In the genomic region with DNA sequence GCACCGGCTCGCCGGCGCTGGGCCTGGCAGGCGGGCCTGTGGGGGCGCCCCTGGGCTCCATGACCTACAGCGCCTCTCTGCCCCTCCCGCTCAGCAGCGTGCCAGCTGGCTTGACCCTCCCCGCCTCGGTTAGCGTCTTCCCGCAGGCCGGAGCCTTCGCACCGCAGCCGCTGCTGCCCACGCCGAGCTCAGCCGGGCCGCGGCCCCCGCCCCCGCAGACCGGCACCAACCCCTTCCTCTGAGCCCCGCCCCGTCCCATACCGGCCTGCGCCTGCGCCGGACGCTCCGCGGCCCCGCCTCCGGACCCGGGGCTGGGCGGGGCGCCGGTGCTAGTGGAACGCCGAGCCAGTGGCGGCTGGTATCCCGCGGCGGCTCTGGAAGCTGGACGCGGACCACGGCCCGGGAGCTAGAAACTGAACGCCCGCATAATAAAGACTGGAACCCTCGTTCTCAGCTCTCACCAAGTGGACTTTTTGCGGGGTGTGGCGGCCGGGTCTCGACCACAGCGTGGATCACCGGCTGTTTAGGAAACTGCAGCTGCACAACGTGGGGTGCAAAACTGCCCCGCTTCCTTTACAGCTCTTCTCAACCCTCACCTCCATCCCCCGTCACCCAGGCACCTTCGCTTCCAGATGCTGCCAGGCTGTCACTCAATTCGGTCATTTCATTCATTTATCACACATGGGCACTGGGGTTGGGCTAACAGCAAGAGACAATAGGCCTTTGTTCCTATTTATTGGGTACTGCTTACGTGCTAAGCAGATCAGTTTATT, we compare ENCODE assay signal across 1 cellular context.
TF ChIP-seq lines count a peak whose summit lies in the region.

No MANE protein-coding gene starts in this region.

TF ChIP-seq in HepG2, 621 proteins besides CTCF, POLR2A, EP300 and RAD21 (continued from another document and continues in another):
- TF ChIP-seq, protein P1, sequence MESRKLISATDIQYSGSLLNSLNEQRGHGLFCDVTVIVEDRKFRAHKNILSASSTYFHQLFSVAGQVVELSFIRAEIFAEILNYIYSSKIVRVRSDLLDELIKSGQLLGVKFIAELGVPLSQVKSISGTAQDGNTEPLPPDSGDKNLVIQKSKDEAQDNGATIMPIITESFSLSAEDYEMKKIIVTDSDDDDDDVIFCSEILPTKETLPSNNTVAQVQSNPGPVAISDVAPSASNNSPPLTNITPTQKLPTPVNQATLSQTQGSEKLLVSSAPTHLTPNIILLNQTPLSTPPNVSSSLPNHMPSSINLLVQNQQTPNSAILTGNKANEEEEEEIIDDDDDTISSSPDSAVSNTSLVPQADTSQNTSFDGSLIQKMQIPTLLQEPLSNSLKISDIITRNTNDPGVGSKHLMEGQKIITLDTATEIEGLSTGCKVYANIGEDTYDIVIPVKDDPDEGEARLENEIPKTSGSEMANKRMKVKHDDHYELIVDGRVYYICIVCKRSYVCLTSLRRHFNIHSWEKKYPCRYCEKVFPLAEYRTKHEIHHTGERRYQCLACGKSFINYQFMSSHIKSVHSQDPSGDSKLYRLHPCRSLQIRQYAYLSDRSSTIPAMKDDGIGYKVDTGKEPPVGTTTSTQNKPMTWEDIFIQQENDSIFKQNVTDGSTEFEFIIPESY (CRISPR knock-in tag; IDR thresholded peaks at IDR 0.05) = no peak
- TF ChIP-seq ZNF589 (CRISPR knock-in tag; conservative IDR thresholded peaks at IDR 0.05) (peak; percentile 48; the same call in 1 of the 2 replicates), ZNF251 (CRISPR knock-in tag; IDR thresholded peaks at IDR 0.05) (no peak), FOXO1 (CRISPR knock-in tag; IDR thresholded peaks at IDR 0.05) (0 out of 2 replicates have a peak, but pooled peaks have one; percentile 52), ZSCAN31 (CRISPR knock-in tag; IDR thresholded peaks at IDR 0.05; ENCODE audit: low read depth) (peak; percentile 93; the same call in 1 of the 2 replicates), RFXAP (CRISPR knock-in tag; IDR thresholded peaks at IDR 0.05; ENCODE audit: borderline replicate concordance) (no peak; the same call in 1 of the 2 replicates), SRF (IDR thresholded peaks at IDR 0.05; ENCODE audit: low read depth, low read length) (no peak), KDM3A (CRISPR knock-in tag; IDR thresholded peaks at IDR 0.05; ENCODE audit: low read depth) (0 out of 2 replicates have a peak, but pooled peaks have one; percentile 38), ZNF883 (CRISPR knock-in tag; IDR thresholded peaks at IDR 0.05; ENCODE audit: not compliant biosample characterization) (peak; percentile 45), SMAD9 (CRISPR knock-in tag; IDR thresholded peaks at IDR 0.05) (0 out of 2 replicates have a peak, but pooled peaks have one; percentile 2), JARID2 (CRISPR knock-in tag; IDR thresholded peaks at IDR 0.05; ENCODE audit: insufficient replicate concordance) (no peak), ERF (CRISPR knock-in tag; IDR thresholded peaks at IDR 0.05) (peak; percentile 80), SRY (CRISPR knock-in tag; IDR thresholded peaks at IDR 0.05) (peak; percentile 58), FOSL2 (CRISPR knock-in tag; IDR thresholded peaks at IDR 0.05) (no peak), MTF1 (CRISPR knock-in tag; IDR thresholded peaks at IDR 0.05) (no peak), NR1H2 (CRISPR knock-in tag; IDR thresholded peaks at IDR 0.05; ENCODE audit: borderline replicate concordance, low read depth) (no peak), ZNF687 (CRISPR knock-in tag; IDR thresholded peaks at IDR 0.05) (peak; percentile 95), NFKB2 (CRISPR knock-in tag; IDR thresholded peaks at IDR 0.05; ENCODE audit: borderline replicate concordance) (peak; percentile 51), TAF15 (IDR thresholded peaks at IDR 0.05; ENCODE audit: low read depth, low read length, poor library complexity, severe bottlenecking) (peak; percentile 74), TAF1 (CRISPR knock-in tag; IDR thresholded peaks at IDR 0.05) (peak; percentile 92), ZNF747 (CRISPR knock-in tag; IDR thresholded peaks at IDR 0.05; ENCODE audit: borderline replicate concordance) (no peak; the same call in 1 of the 2 replicates), CENPX (CRISPR knock-in tag; IDR thresholded peaks at IDR 0.05) (no peak), MYC (CRISPR knock-in tag; IDR thresholded peaks at IDR 0.05; ENCODE audit: borderline replicate concordance) (peak; percentile 72), IRF1 (CRISPR knock-in tag; IDR thresholded peaks at IDR 0.05; ENCODE audit: low read depth) (peak; percentile 35; the same call in 1 of the 2 replicates)
- TF ChIP-seq, protein P2, sequence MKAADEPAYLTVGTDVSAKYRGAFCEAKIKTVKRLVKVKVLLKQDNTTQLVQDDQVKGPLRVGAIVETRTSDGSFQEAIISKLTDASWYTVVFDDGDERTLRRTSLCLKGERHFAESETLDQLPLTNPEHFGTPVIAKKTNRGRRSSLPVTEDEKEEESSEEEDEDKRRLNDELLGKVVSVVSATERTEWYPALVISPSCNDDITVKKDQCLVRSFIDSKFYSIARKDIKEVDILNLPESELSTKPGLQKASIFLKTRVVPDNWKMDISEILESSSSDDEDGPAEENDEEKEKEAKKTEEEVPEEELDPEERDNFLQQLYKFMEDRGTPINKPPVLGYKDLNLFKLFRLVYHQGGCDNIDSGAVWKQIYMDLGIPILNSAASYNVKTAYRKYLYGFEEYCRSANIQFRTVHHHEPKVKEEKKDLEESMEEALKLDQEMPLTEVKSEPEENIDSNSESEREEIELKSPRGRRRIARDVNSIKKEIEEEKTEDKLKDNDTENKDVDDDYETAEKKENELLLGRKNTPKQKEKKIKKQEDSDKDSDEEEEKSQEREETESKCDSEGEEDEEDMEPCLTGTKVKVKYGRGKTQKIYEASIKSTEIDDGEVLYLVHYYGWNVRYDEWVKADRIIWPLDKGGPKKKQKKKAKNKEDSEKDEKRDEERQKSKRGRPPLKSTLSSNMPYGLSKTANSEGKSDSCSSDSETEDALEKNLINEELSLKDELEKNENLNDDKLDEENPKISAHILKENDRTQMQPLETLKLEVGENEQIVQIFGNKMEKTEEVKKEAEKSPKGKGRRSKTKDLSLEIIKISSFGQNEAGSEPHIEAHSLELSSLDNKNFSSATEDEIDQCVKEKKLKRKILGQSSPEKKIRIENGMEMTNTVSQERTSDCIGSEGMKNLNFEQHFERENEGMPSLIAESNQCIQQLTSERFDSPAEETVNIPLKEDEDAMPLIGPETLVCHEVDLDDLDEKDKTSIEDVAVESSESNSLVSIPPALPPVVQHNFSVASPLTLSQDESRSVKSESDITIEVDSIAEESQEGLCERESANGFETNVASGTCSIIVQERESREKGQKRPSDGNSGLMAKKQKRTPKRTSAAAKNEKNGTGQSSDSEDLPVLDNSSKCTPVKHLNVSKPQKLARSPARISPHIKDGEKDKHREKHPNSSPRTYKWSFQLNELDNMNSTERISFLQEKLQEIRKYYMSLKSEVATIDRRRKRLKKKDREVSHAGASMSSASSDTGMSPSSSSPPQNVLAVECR (CRISPR knock-in tag; IDR thresholded peaks at IDR 0.05; ENCODE audit: borderline replicate concordance) = peak; percentile 89
- TF ChIP-seq, protein P3, sequence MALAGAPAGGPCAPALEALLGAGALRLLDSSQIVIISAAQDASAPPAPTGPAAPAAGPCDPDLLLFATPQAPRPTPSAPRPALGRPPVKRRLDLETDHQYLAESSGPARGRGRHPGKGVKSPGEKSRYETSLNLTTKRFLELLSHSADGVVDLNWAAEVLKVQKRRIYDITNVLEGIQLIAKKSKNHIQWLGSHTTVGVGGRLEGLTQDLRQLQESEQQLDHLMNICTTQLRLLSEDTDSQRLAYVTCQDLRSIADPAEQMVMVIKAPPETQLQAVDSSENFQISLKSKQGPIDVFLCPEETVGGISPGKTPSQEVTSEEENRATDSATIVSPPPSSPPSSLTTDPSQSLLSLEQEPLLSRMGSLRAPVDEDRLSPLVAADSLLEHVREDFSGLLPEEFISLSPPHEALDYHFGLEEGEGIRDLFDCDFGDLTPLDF (CRISPR knock-in tag; IDR thresholded peaks at IDR 0.05) = no peak; the same call in 1 of the 2 replicates
- TF ChIP-seq, protein P4, sequence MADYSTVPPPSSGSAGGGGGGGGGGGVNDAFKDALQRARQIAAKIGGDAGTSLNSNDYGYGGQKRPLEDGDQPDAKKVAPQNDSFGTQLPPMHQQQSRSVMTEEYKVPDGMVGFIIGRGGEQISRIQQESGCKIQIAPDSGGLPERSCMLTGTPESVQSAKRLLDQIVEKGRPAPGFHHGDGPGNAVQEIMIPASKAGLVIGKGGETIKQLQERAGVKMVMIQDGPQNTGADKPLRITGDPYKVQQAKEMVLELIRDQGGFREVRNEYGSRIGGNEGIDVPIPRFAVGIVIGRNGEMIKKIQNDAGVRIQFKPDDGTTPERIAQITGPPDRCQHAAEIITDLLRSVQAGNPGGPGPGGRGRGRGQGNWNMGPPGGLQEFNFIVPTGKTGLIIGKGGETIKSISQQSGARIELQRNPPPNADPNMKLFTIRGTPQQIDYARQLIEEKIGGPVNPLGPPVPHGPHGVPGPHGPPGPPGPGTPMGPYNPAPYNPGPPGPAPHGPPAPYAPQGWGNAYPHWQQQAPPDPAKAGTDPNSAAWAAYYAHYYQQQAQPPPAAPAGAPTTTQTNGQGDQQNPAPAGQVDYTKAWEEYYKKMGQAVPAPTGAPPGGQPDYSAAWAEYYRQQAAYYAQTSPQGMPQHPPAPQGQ (CRISPR knock-in tag; IDR thresholded peaks at IDR 0.05; ENCODE audit: borderline replicate concordance) = no peak
- TF ChIP-seq, protein P5, sequence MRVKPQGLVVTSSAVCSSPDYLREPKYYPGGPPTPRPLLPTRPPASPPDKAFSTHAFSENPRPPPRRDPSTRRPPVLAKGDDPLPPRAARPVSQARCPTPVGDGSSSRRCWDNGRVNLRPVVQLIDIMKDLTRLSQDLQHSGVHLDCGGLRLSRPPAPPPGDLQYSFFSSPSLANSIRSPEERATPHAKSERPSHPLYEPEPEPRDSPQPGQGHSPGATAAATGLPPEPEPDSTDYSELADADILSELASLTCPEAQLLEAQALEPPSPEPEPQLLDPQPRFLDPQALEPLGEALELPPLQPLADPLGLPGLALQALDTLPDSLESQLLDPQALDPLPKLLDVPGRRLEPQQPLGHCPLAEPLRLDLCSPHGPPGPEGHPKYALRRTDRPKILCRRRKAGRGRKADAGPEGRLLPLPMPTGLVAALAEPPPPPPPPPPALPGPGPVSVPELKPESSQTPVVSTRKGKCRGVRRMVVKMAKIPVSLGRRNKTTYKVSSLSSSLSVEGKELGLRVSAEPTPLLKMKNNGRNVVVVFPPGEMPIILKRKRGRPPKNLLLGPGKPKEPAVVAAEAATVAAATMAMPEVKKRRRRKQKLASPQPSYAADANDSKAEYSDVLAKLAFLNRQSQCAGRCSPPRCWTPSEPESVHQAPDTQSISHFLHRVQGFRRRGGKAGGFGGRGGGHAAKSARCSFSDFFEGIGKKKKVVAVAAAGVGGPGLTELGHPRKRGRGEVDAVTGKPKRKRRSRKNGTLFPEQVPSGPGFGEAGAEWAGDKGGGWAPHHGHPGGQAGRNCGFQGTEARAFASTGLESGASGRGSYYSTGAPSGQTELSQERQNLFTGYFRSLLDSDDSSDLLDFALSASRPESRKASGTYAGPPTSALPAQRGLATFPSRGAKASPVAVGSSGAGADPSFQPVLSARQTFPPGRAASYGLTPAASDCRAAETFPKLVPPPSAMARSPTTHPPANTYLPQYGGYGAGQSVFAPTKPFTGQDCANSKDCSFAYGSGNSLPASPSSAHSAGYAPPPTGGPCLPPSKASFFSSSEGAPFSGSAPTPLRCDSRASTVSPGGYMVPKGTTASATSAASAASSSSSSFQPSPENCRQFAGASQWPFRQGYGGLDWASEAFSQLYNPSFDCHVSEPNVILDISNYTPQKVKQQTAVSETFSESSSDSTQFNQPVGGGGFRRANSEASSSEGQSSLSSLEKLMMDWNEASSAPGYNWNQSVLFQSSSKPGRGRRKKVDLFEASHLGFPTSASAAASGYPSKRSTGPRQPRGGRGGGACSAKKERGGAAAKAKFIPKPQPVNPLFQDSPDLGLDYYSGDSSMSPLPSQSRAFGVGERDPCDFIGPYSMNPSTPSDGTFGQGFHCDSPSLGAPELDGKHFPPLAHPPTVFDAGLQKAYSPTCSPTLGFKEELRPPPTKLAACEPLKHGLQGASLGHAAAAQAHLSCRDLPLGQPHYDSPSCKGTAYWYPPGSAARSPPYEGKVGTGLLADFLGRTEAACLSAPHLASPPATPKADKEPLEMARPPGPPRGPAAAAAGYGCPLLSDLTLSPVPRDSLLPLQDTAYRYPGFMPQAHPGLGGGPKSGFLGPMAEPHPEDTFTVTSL (CRISPR knock-in tag; IDR thresholded peaks at IDR 0.05; ENCODE audit: borderline replicate concordance) = no peak
- TF ChIP-seq, protein P6, sequence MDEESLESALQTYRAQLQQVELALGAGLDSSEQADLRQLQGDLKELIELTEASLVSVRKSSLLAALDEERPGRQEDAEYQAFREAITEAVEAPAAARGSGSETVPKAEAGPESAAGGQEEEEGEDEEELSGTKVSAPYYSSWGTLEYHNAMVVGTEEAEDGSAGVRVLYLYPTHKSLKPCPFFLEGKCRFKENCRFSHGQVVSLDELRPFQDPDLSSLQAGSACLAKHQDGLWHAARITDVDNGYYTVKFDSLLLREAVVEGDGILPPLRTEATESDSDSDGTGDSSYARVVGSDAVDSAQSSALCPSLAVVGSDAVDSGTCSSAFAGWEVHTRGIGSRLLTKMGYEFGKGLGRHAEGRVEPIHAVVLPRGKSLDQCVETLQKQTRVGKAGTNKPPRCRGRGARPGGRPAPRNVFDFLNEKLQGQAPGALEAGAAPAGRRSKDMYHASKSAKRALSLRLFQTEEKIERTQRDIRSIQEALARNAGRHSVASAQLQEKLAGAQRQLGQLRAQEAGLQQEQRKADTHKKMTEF (CRISPR knock-in tag; IDR thresholded peaks at IDR 0.05) = peak; percentile 77; the same call in 1 of the 2 replicates
